In the genomic region with DNA sequence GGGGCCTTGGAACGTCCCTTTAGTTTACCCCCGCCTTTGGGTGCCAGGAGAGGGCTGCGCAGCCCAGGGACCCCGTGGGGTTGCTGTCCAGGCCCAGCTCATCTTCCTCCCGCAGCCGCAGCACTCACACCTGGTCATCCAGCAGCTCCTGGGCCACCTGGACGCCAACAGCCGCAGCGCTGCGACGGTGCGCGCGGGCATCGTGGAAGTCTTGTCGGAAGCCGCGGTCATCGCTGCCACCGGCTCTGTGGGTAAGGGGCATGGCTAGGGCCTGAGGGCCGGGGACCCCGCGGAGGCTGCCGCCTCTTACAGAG, we compare ENCODE assay signal across 13 cellular contexts. TPM values are rescaled to one million over a fixed set of nuclear protein-coding genes. Genes with fewer than 3 reads are reported as not detected.
DNase-seq lines count a peak whose midpoint lies in the region; ATAC-seq, FAIRE-seq and TF ChIP-seq lines count a peak whose summit lies in the region.
"Had no signal": no experiment of that assay in that cellular context is flagged by ENCODE, and none has a peak within 500 bp of the region (broad histone marks: within the 10 kb centered on the region; RNA-seq: fewer than 3 reads in every experiment).

No MANE protein-coding gene starts in this region.

- peaks cover 0 to 58% (median 3%) of the 10 kb centered on the region in 4 donors for H3K27me3 ChIP-seq in esophagus squamous epithelium
- H3K27me3 ChIP-seq in skeletal muscle satellite cell (ENCODE audit: control insufficient read depth, insufficient read depth, low read length), result peaks cover 18% of the 10 kb centered on the region

- no peak for TF ChIP-seq CTCF in esophagus squamous epithelium (IDR thresholded peaks at IDR 0.05)

- POLR2A ChIA-PET in T-cell (lab: Charles Lee), result no interaction called here

- intact Hi-C loops in esophagus squamous epithelium (cut with DNase I), result no loop called here

- H3K4me2 ChIP-seq in skeletal muscle satellite cell (ENCODE audit: low read length), result peak overlapping the region; percentile 59
- H3K4me2 ChIP-seq: PC-9 had no signal

- H3K27me3 Mint-ChIP-seq in T-helper 1 cell treated with Interleukin-12 subunit alpha and Interleukin-12 subunit beta and Interleukin-4 antibody, amounts not matched to agents 30 μg/mL and 1 μg/mL, for 36 hours (ENCODE audit: low read depth), result peaks cover 58% of the 10 kb centered on the region
- H3K27me3 Mint-ChIP-seq in T-cell, result peaks cover 48 to 61% of the 10 kb centered on the region in 2 donors

- peaks cover 2 to 27% (median 5%) of the 10 kb centered on the region in 3 donors for H3K4me1 ChIP-seq in esophagus squamous epithelium
- H3K4me1 ChIP-seq in skeletal muscle satellite cell (ENCODE audit: control insufficient read depth, insufficient read depth, low read length), result peaks cover 3% of the 10 kb centered on the region

- WGBS in esophagus squamous epithelium, 2 donors, result 45 to 67% methylated on average over 6 to 8 of the region's 24 CpGs

- CTCF ChIA-PET in T-cell (lab: Charles Lee), result interaction anchor here in 1 of 2 donors (0.6 kb wide), 1 partner anchor 696 kb away, joined by 3 read pairs; no protein-coding TSS in a partner anchor

- no peaks in the 10 kb centered on the region for H3K36me3 ChIP-seq in esophagus squamous epithelium
- H3K36me3 ChIP-seq in skeletal muscle satellite cell (ENCODE audit: insufficient read depth, low read length), result no peaks in the 10 kb centered on the region

- H3K4me1 Mint-ChIP-seq in T-helper 1 cell treated with Interleukin-12 subunit alpha and Interleukin-12 subunit beta and Interleukin-4 antibody, amounts not matched to agents 30 μg/mL and 1 μg/mL, for 36 hours (ENCODE audit: low read depth), result peaks cover 12% of the 10 kb centered on the region
- H3K4me1 Mint-ChIP-seq in T-cell, result peaks cover 12 to 15% (median 12%) of the 10 kb centered on the region in 3 donors

- peak overlapping the region; percentile 65 for H3K4me3 Mint-ChIP-seq in T-helper 1 cell treated with Interleukin-12 subunit alpha and Interleukin-12 subunit beta and Interleukin-4 antibody, amounts not matched to agents 30 μg/mL and 1 μg/mL, for 36 hours
- peak overlapping the region; percentile 43 to 69 (median 58) for H3K4me3 Mint-ChIP-seq in T-cell

- H3K36me3 Mint-ChIP-seq in T-helper 1 cell treated with Interleukin-12 subunit alpha and Interleukin-12 subunit beta and Interleukin-4 antibody, amounts not matched to agents 30 μg/mL and 1 μg/mL, for 36 hours (ENCODE audit: low read depth), result no peaks in the 10 kb centered on the region
- H3K36me3 Mint-ChIP-seq in T-cell, result no peaks in the 10 kb centered on the region

- no peak overlapping the region for H3K27ac ChIP-seq in esophagus squamous epithelium
- H3K27ac ChIP-seq: 22Rv1, PC-9 had no signal

- H3K9me3 Mint-ChIP-seq in T-helper 1 cell treated with Interleukin-12 subunit alpha and Interleukin-12 subunit beta and Interleukin-4 antibody, amounts not matched to agents 30 μg/mL and 1 μg/mL, for 36 hours, result no peaks in the 10 kb centered on the region
- no peaks in the 10 kb centered on the region for H3K9me3 Mint-ChIP-seq in T-cell

- H3K9me3 ChIP-seq in esophagus squamous epithelium, result no peaks in the 10 kb centered on the region
- H3K9me3 ChIP-seq in skeletal muscle satellite cell (replicated peaks; ENCODE audit: low read length), result no peaks in the 10 kb centered on the region

- no peak for TF ChIP-seq POLR2A in esophagus squamous epithelium (IDR thresholded peaks at IDR 0.05)

- ATAC-seq in T-cell (replicated peaks in 1 of 4) (no peak), HG03139 (IDR thresholded peaks at IDR 0.05; ENCODE audit: unreplicated experiment) (no peak)

- H3K9ac ChIP-seq in skeletal muscle satellite cell (ENCODE audit: low read depth, low read length), result no peak overlapping the region

- peak overlapping the region in 3 of 4 donors; percentile 27 to 56 (median 35) for H3K4me3 ChIP-seq in esophagus squamous epithelium
- H3K4me3 ChIP-seq in skeletal muscle satellite cell (ENCODE audit: low read length), result no peak overlapping the region
- H3K4me3 ChIP-seq: PC-9 had no signal

- DNase-seq in T-helper 1 cell (no peak), T-cell (no peak), esophagus squamous epithelium (lab: John Stamatoyannopoulos, UW) (no peak), NOMO-1 treated with DMSO at 0.1 percent for 48 hours (lab: John Stamatoyannopoulos, UW; ENCODE audit: unreplicated experiment) (no peak), urothelium cell line (ENCODE audit: low spot score) (no peak)
- DNase-seq: DMS153, midbrain, PC-9, retina had no signal

- H3K27ac Mint-ChIP-seq in T-helper 1 cell treated with Interleukin-12 subunit alpha and Interleukin-12 subunit beta and Interleukin-4 antibody, amounts not matched to agents 30 μg/mL and 1 μg/mL, for 36 hours, result no peak overlapping the region
- no peak overlapping the region for H3K27ac Mint-ChIP-seq in T-cell

- no peak for FAIRE-seq in urothelium cell line (lab: Jason Lieb, UNC)

RNA-seq across cellular contexts. Expression of a gene that starts 37.2 kb away (rescaled TPM):
- total RNA-seq in T-cell (1 to 10 TPM; 2.4 to 7.5 (median 4.8) TPM), esophagus squamous epithelium (1 to 10 TPM in 3 of 4 donors, not detected in 1; 3.1 to 6.1 (median 3.4) TPM)
- total RNA-seq in skeletal muscle satellite cell (2012; rRNA removed), result 0.51 and 0.66 TPM in 2 replicates
- total RNA-seq: PC-9 had no signal
